ENCODE assay signal across 17 cellular contexts in the genomic region with DNA sequence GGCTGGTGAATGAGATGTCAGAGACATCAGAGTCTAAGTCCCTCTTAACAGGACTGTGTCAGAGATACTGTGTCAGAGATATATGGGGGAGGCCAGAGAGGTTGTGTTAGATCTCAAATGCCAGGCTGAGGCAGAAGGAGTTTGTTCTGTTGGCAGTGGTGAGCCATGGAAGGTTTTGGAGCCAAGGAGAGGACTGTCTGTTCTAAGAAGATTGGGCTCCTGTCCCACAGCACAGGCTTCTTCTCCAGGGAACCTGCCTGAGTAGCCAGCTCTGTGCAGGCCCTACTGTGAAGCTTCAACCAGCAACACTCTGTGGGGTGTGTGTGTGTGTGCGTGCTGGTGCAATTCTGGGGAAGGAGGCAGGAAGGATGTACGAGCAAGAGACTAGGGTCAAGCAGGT. TPM values are rescaled to one million over a fixed set of nuclear protein-coding genes. Genes with fewer than 3 reads are reported as not detected.
DNase-seq lines count a peak whose midpoint lies in the region; ATAC-seq and TF ChIP-seq lines count a peak whose summit lies in the region.
"Had no signal": no experiment of that assay in that cellular context is flagged by ENCODE, and none has a peak within 500 bp of the region (broad histone marks: within the 10 kb centered on the region; RNA-seq: fewer than 3 reads in every experiment).

No MANE protein-coding gene starts in this region.

- no peak for TF ChIP-seq EP300 in sigmoid colon (IDR thresholded peaks at IDR 0.05)

- no peak for TF ChIP-seq POLR2A in sigmoid colon (IDR thresholded peaks at IDR 0.05)

- peak overlapping the region; percentile 23 for H3K4me3 Mint-ChIP-seq in glutamatergic neuron (ENCODE audit: unreplicated experiment)
- H3K4me3 Mint-ChIP-seq in naive thymus-derived CD4-positive, alpha-beta T cell = no peak overlapping the region
- H3K4me3 Mint-ChIP-seq: CD8-positive, alpha-beta memory T cell had no signal

- no peak for ATAC-seq in naive thymus-derived CD4-positive, alpha-beta T cell
- ATAC-seq: Right ventricle myocardium inferior had no signal

- peaks cover 3% of the 10 kb centered on the region for H3K27me3 Mint-ChIP-seq in glutamatergic neuron (ENCODE audit: unreplicated experiment)
- H3K27me3 Mint-ChIP-seq in naive thymus-derived CD4-positive, alpha-beta T cell = no peaks in the 10 kb centered on the region

- no peak for DNase-seq in glutamatergic neuron
- peak; percentile 21 for DNase-seq in sigmoid colon
- DNase-seq in NCI-H82 treated with DMSO at 0.1 percent for 48 hours (lab: John Stamatoyannopoulos, UW; ENCODE audit: unreplicated experiment) = no peak
- DNase-seq in naive thymus-derived CD4-positive, alpha-beta T cell = no peak
- DNase-seq in stimulated activated CD4-positive, alpha-beta T cell treated with anti-CD3 and anti-CD28 coated beads, Interleukin-2, amount 100 ng/mL, for 24 hours = no peak
- DNase-seq: BE2C; CD8-positive, alpha-beta memory T cell; HCEC 1CT; NCI-H2081 treated with DMSO at 0.1 percent for 48 hours; NCI-H524 treated with DMSO at 0.1 percent for 48 hours; NK-92 treated with Interleukin-12 subunit alpha and Interleukin-12 subunit beta, amount 100 ng/mL, for 24 hours; PC-9; SK-N-SH had no signal

- H3K4me1 ChIP-seq in HUES6 (ENCODE audit: control insufficient read depth, insufficient read depth, low read length) = peaks cover 46% of the 10 kb centered on the region
- no peaks in the 10 kb centered on the region for H3K4me1 ChIP-seq in sigmoid colon
- H3K4me1 ChIP-seq in naive thymus-derived CD4-positive, alpha-beta T cell (ENCODE audit: control insufficient read depth in 2 of 2, insufficient read depth in 2 of 2, low read length in 2 of 2) = no peaks in the 10 kb centered on the region

- no peaks in the 10 kb centered on the region for H3K36me3 ChIP-seq in HUES6 (ENCODE audit: control insufficient read depth, insufficient read depth, low read length)
- no peaks in the 10 kb centered on the region for H3K36me3 ChIP-seq in sigmoid colon
- H3K36me3 ChIP-seq in naive thymus-derived CD4-positive, alpha-beta T cell (ENCODE audit: control insufficient read depth in 2 of 3, insufficient read depth in 3 of 3, low read length in 3 of 3) = no peaks in the 10 kb centered on the region
- H3K36me3 ChIP-seq: BE2C had no signal

- WGBS in sigmoid colon, 2 donors = 71 to 87% methylated on average over 2 of the region's 2 CpGs

- H3K27me3 ChIP-seq in HUES6 (ENCODE audit: control insufficient read depth, insufficient read depth, low read length) (no peaks in the 10 kb centered on the region), sigmoid colon (no peaks in the 10 kb centered on the region)
- no peaks in the 10 kb centered on the region for H3K27me3 ChIP-seq in naive thymus-derived CD4-positive, alpha-beta T cell (ENCODE audit: control insufficient read depth in 2 of 2, insufficient read depth in 2 of 2, low read length in 2 of 2)
- H3K27me3 ChIP-seq: BE2C had no signal

- intact Hi-C loops in sigmoid colon (cut with DNase I) = no loop called here
- intact Hi-C loops in naive thymus-derived CD4-positive, alpha-beta T cell (cut with micrococcal nuclease) = no loop called here

- H3K27ac ChIP-seq in HUES6 (ENCODE audit: low read depth, low read length) (no peak overlapping the region), VCaP (peak overlapping the region; percentile 30; the same call in 1 of the 2 replicates), sigmoid colon (no peak overlapping the region)
- H3K27ac ChIP-seq in naive thymus-derived CD4-positive, alpha-beta T cell (ENCODE audit: low read depth, low read length) = no peak overlapping the region
- H3K27ac ChIP-seq: PC-9 had no signal

- no peaks in the 10 kb centered on the region for H3K9me3 ChIP-seq in HUES6 (ENCODE audit: control insufficient read depth, insufficient read depth, low read depth, low read length)
- no peaks in the 10 kb centered on the region for H3K9me3 ChIP-seq in sigmoid colon
- H3K9me3 ChIP-seq in naive thymus-derived CD4-positive, alpha-beta T cell (ENCODE audit: control insufficient read depth in 2 of 3, low read length in 3 of 3) = no peaks in the 10 kb centered on the region
- H3K9me3 ChIP-seq: BE2C, SK-N-SH had no signal

- CTCF ChIA-PET in naive thymus-derived CD4-positive, alpha-beta T cell (lab: Charles Lee) = no interaction called here

- H3K4me3 ChIP-seq in HUES6 (ENCODE audit: low read depth, low read length) (no peak overlapping the region), sigmoid colon (no peak overlapping the region)
- H3K4me3 ChIP-seq in naive thymus-derived CD4-positive, alpha-beta T cell (ENCODE audit: low read length) = no peak overlapping the region
- H3K4me3 ChIP-seq: PC-9 had no signal

- no peaks in the 10 kb centered on the region for H3K36me3 Mint-ChIP-seq in glutamatergic neuron (ENCODE audit: unreplicated experiment)
- H3K36me3 Mint-ChIP-seq in naive thymus-derived CD4-positive, alpha-beta T cell = no peaks in the 10 kb centered on the region
- H3K36me3 Mint-ChIP-seq: CD8-positive, alpha-beta memory T cell had no signal

- H3K4me1 Mint-ChIP-seq in glutamatergic neuron (ENCODE audit: low read depth, unreplicated experiment) = peaks cover 37% of the 10 kb centered on the region
- H3K4me1 Mint-ChIP-seq in naive thymus-derived CD4-positive, alpha-beta T cell = peaks cover 0 to 5% (median 0%) of the 10 kb centered on the region in 7 donors
- H3K4me1 Mint-ChIP-seq: CD8-positive, alpha-beta memory T cell had no signal

- TF ChIP-seq CTCF in VCaP (conservative IDR thresholded peaks at IDR 0.05) = no peak
- TF ChIP-seq CTCF in glutamatergic neuron (IDR thresholded peaks at IDR 0.05; ENCODE audit: partially characterized antibody, unreplicated experiment) = no peak
- no peak for TF ChIP-seq CTCF in sigmoid colon (IDR thresholded peaks at IDR 0.05)

- peak overlapping the region; percentile 8 for H3K9ac ChIP-seq in HUES6 (ENCODE audit: low read length)
- H3K9ac ChIP-seq: SK-N-SH had no signal

- H3K27ac Mint-ChIP-seq in glutamatergic neuron (ENCODE audit: unreplicated experiment) = peak overlapping the region; percentile 64
- no peak overlapping the region for H3K27ac Mint-ChIP-seq in naive thymus-derived CD4-positive, alpha-beta T cell
- H3K27ac Mint-ChIP-seq: CD8-positive, alpha-beta memory T cell had no signal

- POLR2A ChIA-PET in naive thymus-derived CD4-positive, alpha-beta T cell (lab: Charles Lee) = no interaction called here

- H3K9me3 Mint-ChIP-seq in glutamatergic neuron (ENCODE audit: unreplicated experiment) = peaks cover 1% of the 10 kb centered on the region
- H3K9me3 Mint-ChIP-seq in naive thymus-derived CD4-positive, alpha-beta T cell = no peaks in the 10 kb centered on the region
- H3K9me3 Mint-ChIP-seq: CD8-positive, alpha-beta memory T cell had no signal

RNA-seq across cellular contexts. Expression of a gene that starts 12.8 kb away (rescaled TPM):
- total RNA-seq in glutamatergic neuron (ENCODE audit: unreplicated experiment) (11.5 TPM), sigmoid colon (1 to 10 TPM in 1 of 4 donors, not detected in 3; 2.5 TPM)
- polyA plus RNA-seq in sigmoid colon = 1 to 10 TPM; 1.9 to 7.4 (median 6.0) TPM
- total RNA-seq in naive thymus-derived CD4-positive, alpha-beta T cell = 1 to 10 TPM in 1 of 5 experiments, under 1 TPM in 1, not detected in 3; 0.56 to 1.9 TPM
- under 1 TPM in 1 of 2 donors, not detected in 1; 0.21 TPM for polyA plus RNA-seq in naive thymus-derived CD4-positive, alpha-beta T cell
- total RNA-seq: PC-9 had no signal
- polyA plus RNA-seq: CD8-positive, alpha-beta memory T cell had no signal

RNA-seq across cellular contexts. Expression of a gene that starts 51.4 kb away (rescaled TPM):
- total RNA-seq in glutamatergic neuron (ENCODE audit: unreplicated experiment) (1.2 TPM), sigmoid colon (under 1 TPM in 1 of 4 donors, not detected in 3; under 0.01 TPM)
- under 1 TPM in 1 of 3 donors, not detected in 2; 0.01 TPM for polyA plus RNA-seq in sigmoid colon
- total RNA-seq in naive thymus-derived CD4-positive, alpha-beta T cell = not detected
- not detected for polyA plus RNA-seq in naive thymus-derived CD4-positive, alpha-beta T cell
- total RNA-seq: CD8-positive, alpha-beta memory T cell; HT1080; Right ventricle myocardium inferior had no signal
- polyA plus RNA-seq: CD8-positive, alpha-beta memory T cell had no signal

RNA-seq across cellular contexts. Expression of a gene that starts 51.7 kb away (rescaled TPM):
- total RNA-seq in glutamatergic neuron (ENCODE audit: unreplicated experiment) (221 TPM), sigmoid colon (10 to 100 TPM in 1 of 4 donors, 1 to 10 TPM in 3; 7.4 to 10.2 (median 8.8) TPM)
- 1 to 10 TPM; 3.0 to 7.9 (median 3.2) TPM for polyA plus RNA-seq in sigmoid colon
- 10 to 100 TPM; 12.3 to 14.6 (median 13.4) TPM for total RNA-seq in naive thymus-derived CD4-positive, alpha-beta T cell
- 1 to 10 TPM in 1 of 2 donors, under 1 TPM in 1; 0.67 to 1.3 TPM for polyA plus RNA-seq in naive thymus-derived CD4-positive, alpha-beta T cell

Comparison
In these comparisons a context has a peak if more than half of its experiments do, and no peak if none do; other contexts are left out.
1. RNA of a gene that starts 51.7 kb away (total RNA-seq): 221 TPM in glutamatergic neuron (single experiment); 12.3 to 14.6 TPM in naive thymus-derived CD4-positive, alpha-beta T cell and 7.4 to 10.2 TPM in sigmoid colon; every median in the first group is over 10 times any median in the second.